Comparison of ENCODE assay signal across 2 cellular contexts in genomic region chr10:103732339-103732738, GRCh38.
TF ChIP-seq lines count a peak whose summit lies in the region.

No MANE protein-coding gene starts in this region.

TF ChIP-seq in SK-N-SH, 30 proteins besides CTCF, POLR2A, EP300 and RAD21 (continued from another document):
- TF ChIP-seq RXRA (IDR thresholded peaks at IDR 0.05; ENCODE audit: borderline replicate concordance, low read depth) (no peak), YY1 (IDR thresholded peaks at IDR 0.05; ENCODE audit: low read depth) (no peak), FOXJ3 (CRISPR knock-in tag; IDR thresholded peaks at IDR 0.05) (no peak), FOXM1 (IDR thresholded peaks at IDR 0.05; ENCODE audit: low read depth) (no peak), GATA2 (CRISPR knock-in tag; IDR thresholded peaks at IDR 0.05) (no peak), MAX (IDR thresholded peaks at IDR 0.05; ENCODE audit: low read depth) (no peak), REST (IDR thresholded peaks at IDR 0.05; ENCODE audit: low read depth, low read length) (no peak)

TF ChIP-seq in SK-N-SH treated with all-trans-retinoic acid at 6 μM for 48 hours, 23 proteins besides CTCF, POLR2A, EP300 and RAD21 (continued from another document):
- TF ChIP-seq TSHZ2 (CRISPR knock-in tag; IDR thresholded peaks at IDR 0.05) (no peak), ZNF8 (CRISPR knock-in tag; IDR thresholded peaks at IDR 0.05) (no peak), SNAI2 (CRISPR knock-in tag; IDR thresholded peaks at IDR 0.05) (no peak), ZFP30 (CRISPR knock-in tag; IDR thresholded peaks at IDR 0.05) (no peak), ISL1 (CRISPR knock-in tag; IDR thresholded peaks at IDR 0.05) (no peak), PPARA (CRISPR knock-in tag; IDR thresholded peaks at IDR 0.05; ENCODE audit: borderline replicate concordance) (no peak), POU6F1 (CRISPR knock-in tag; IDR thresholded peaks at IDR 0.05; ENCODE audit: borderline replicate concordance, low read depth) (no peak), ZNF70 (CRISPR knock-in tag; IDR thresholded peaks at IDR 0.05) (no peak), CSRNP3 (CRISPR knock-in tag; IDR thresholded peaks at IDR 0.05) (no peak)
TF ChIP-seq in SK-N-SH treated with all-trans-retinoic acid at 6 μM for 48 hours: peak in this region for 0.
